Comparison of ENCODE assay signal across 9 cellular contexts in the genomic region with DNA sequence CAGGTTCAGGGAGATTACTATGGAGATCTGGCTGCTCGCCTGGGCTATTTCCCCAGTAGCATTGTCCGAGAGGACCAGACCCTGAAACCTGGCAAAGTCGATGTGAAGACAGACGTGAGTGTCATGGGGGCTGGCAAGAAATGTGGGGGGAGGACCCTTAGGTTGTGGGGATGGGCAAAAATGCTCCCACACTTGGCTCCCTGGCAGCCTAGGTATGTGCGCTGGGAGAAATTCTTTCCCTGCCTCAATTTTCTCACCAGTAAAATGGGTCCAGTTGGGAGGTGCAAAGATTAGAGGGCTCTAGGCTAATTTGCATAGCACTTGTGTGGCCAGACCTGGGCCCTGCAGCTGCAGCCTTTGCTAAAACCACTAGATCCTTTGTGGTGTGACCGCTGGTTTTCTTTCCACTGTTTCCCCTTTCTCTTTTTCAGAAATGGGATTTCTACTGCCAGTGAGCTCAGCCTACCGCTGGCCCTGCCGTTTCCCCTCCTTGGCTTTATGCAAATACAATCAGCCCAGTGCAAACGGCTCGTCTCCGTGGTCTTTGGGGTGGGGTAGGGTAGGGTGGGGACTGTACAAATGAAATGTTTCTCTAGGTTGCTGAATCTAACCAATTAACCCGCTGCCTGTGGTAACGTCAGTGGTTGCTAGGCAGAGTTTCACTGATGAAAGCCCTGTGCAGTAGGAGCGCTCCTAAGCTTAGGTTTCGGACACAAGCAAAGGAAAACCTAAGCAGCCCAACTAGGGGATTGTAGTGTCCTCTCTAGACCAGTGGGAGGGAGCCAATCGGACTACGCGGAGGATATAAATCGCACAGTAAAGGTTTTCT. TPM values are rescaled to one million over a fixed set of nuclear protein-coding genes. Genes with fewer than 3 reads are reported as not detected.
DNase-seq lines count a peak whose midpoint lies in the region; ATAC-seq, FAIRE-seq and TF ChIP-seq lines count a peak whose summit lies in the region.
"Had no signal": no experiment of that assay in that cellular context is flagged by ENCODE, and none has a peak within 500 bp of the region (broad histone marks: within the 10 kb centered on the region; RNA-seq: fewer than 3 reads in every experiment).

No MANE protein-coding gene starts in this region.

- TSS peak; percentile 80 for BruUV-seq in endothelial cell of umbilical vein (replicated peaks; lab: Mats Ljungman, UMichigan)

- peak overlapping the region; percentile 80 for H3K27ac ChIP-seq in endothelial cell of umbilical vein (ENCODE audit: insufficient read depth, low read depth, low read length)

- FAIRE-seq in HTR-8/SVneo (lab: Jason Lieb, UNC) (no peak), endothelial cell of umbilical vein (lab: Jason Lieb, UNC) (peak; percentile 21)

- POLR2A ChIA-PET in endothelial cell of umbilical vein (lab: Charles Lee), result interaction anchor here (0.8 to 2.8 kb wide), 7 partner anchors 19 to 175 kb away, joined by 3 to 23 read pairs (median 5); a partner anchor contains a TSS

- H3K4me1 ChIP-seq in endothelial cell of umbilical vein (ENCODE audit: control insufficient read depth, extremely low read depth, insufficient read depth, low read length), result peaks cover 17% of the 10 kb centered on the region

- ATAC-seq in GM21390 (IDR thresholded peaks at IDR 0.05; ENCODE audit: unreplicated experiment), result peak; percentile 59

- H4K20me1 ChIP-seq in endothelial cell of umbilical vein (replicated peaks; ENCODE audit: control insufficient read depth, extremely low read depth, insufficient read depth, low read length), result no peaks in the 10 kb centered on the region

- no peaks in the 10 kb centered on the region for H3K79me2 ChIP-seq in endothelial cell of umbilical vein (ENCODE audit: control insufficient read depth, insufficient read depth, low read length)

- no peaks in the 10 kb centered on the region for H3K36me3 ChIP-seq in endothelial cell of umbilical vein (ENCODE audit: control insufficient read depth in 2 of 2, extremely low read depth in 1 of 2, insufficient read depth in 2 of 2, low read length in 2 of 2)

- DNase-seq in CMK (ENCODE audit: low read depth) (peak; percentile 78), HTR-8/SVneo (ENCODE audit: insufficient read length, low spot score) (peak; percentile 88), NOMO-1 treated with dmso at 0.1 percent for 144 hours (lab: John Stamatoyannopoulos, UW; ENCODE audit: unreplicated experiment) (peak; percentile 98), endothelial cell of umbilical vein (ENCODE audit: low read depth, low spot score) (peak; percentile 97), midbrain (lab: John Stamatoyannopoulos, UW) (peak; percentile 93)
- DNase-seq in activated CD8-positive, alpha-beta memory T cell treated with anti-CD3 and anti-CD28 coated beads, Interleukin-2, amount 50 U/mL, for 24 hours (ENCODE audit: extremely low read depth), result peak; percentile 87
- peak; percentile 77 for DNase-seq in stimulated activated CD8-positive, alpha-beta memory T cell treated with anti-CD3 and anti-CD28 coated beads, Interleukin-2, amount 100 ng/mL, for 1 hour (ENCODE audit: low read depth in 2 of 2)

- H3K4me3 ChIP-seq in endothelial cell of umbilical vein (replicated peaks in 1 of 3; ENCODE audit: insufficient read depth in 1 of 3, low read depth in 1 of 3, low read length in 3 of 3), result peak overlapping the region; percentile 36 to 76 (median 44)

- no peaks in the 10 kb centered on the region for H3K9me3 ChIP-seq in endothelial cell of umbilical vein (replicated peaks; ENCODE audit: control insufficient read depth, insufficient read depth, low read length)

- no peaks in the 10 kb centered on the region for H3K9me1 ChIP-seq in endothelial cell of umbilical vein (replicated peaks; ENCODE audit: control insufficient read depth, extremely low read depth, insufficient read depth, low read length)

- peak; percentile 9 for TF ChIP-seq POLR2A in endothelial cell of umbilical vein (IDR thresholded peaks at IDR 0.05; ENCODE audit: low read depth, low read length)

- CTCF ChIA-PET in endothelial cell of umbilical vein (lab: Charles Lee), result interaction anchor here (0.6 to 3.5 kb wide), 12 partner anchors 11 to 142 kb away, joined by 3 to 39 read pairs (median 6); a partner anchor contains a TSS

- H3K4me2 ChIP-seq in endothelial cell of umbilical vein (ENCODE audit: insufficient read depth, low read length), result peak overlapping the region; percentile 94

- no peaks in the 10 kb centered on the region for H3K27me3 ChIP-seq in endothelial cell of umbilical vein (ENCODE audit: control insufficient read depth in 2 of 2, insufficient read depth in 2 of 2, low read length in 2 of 2)

- dilution Hi-C loops in endothelial cell of umbilical vein (cut with MboI; ENCODE audit: extremely low pct_ligation_motif_present, low sequenced_read_pairs), result no loop called here

- intact Hi-C loops in endothelial cell of umbilical vein (cut with micrococcal nuclease), result loop anchor here (1.0 kb wide), 1 partner anchor 29 kb away; no protein-coding TSS in a partner anchor

- no peak for TF ChIP-seq CTCF in endothelial cell of umbilical vein (IDR thresholded peaks at IDR 0.05; ENCODE audit: extremely low read depth in 1 of 2, insufficient read depth in 1 of 2, low read depth in 1 of 2, low read length in 2 of 2)

- peak overlapping the region; percentile 81 for H3K9ac ChIP-seq in endothelial cell of umbilical vein (replicated peaks; ENCODE audit: extremely low read depth, insufficient read depth, low read length)

- H2AFZ ChIP-seq in endothelial cell of umbilical vein (ENCODE audit: low read depth, low read length), result peak overlapping the region; percentile 72

TF ChIP-seq in endothelial cell of umbilical vein, 7 proteins besides CTCF, POLR2A, EP300 and RAD21:
- TF ChIP-seq POLR2AphosphoS5 (IDR thresholded peaks at IDR 0.05; ENCODE audit: insufficient read depth, low read depth, low read length) (no peak), EZH2 (IDR thresholded peaks at IDR 0.05; ENCODE audit: borderline replicate concordance, low read depth, low read length, severe bottlenecking) (no peak), FOS (IDR thresholded peaks at IDR 0.05; ENCODE audit: borderline replicate concordance, insufficient read depth, low read length) (no peak), JUN (IDR thresholded peaks at IDR 0.05; ENCODE audit: borderline replicate concordance, insufficient read depth, insufficient read length, low read depth) (no peak), MYC (IDR thresholded peaks at IDR 0.05; ENCODE audit: low read depth, low read length) (no peak), GATA2 (IDR thresholded peaks at IDR 0.05; ENCODE audit: insufficient read depth, insufficient read length, low read depth, low read length) (no peak)
- TF ChIP-seq, protein P1, sequence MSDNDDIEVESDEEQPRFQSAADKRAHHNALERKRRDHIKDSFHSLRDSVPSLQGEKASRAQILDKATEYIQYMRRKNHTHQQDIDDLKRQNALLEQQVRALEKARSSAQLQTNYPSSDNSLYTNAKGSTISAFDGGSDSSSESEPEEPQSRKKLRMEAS (IDR thresholded peaks at IDR 0.05; ENCODE audit: insufficient read depth, insufficient read length), result no peak

RNA-seq across cellular contexts. Expression of a gene that starts 0.9 kb away (rescaled TPM):
- 31.4 and 33.6 TPM in 2 replicates for total RNA-seq in endothelial cell of umbilical vein
- 61.0 and 65.8 TPM in 2 replicates for polyA plus RNA-seq in endothelial cell of umbilical vein
- 29.4 and 45.5 TPM in 2 replicates for polyA plus RNA-seq in endothelial cell of umbilical vein (2011; cell fraction: cytosol; rRNA removed)
- polyA plus RNA-seq in endothelial cell of umbilical vein (2011; cell fraction: nucleus; rRNA removed), result 49.5 and 51.2 TPM in 2 replicates
- 17.4 and 40.2 TPM in 2 replicates for polyA plus RNA-seq in endothelial cell of umbilical vein (2012)
- polyA minus RNA-seq in endothelial cell of umbilical vein, result 17.0 and 27.0 TPM in 2 replicates
- 1.5 TPM for polyA minus RNA-seq in endothelial cell of umbilical vein (2011; cell fraction: cytosol; rRNA and poly(A)+ RNA removed)
- 6.0 and 9.6 TPM in 2 replicates for polyA minus RNA-seq in endothelial cell of umbilical vein (2011; cell fraction: nucleus; rRNA and poly(A)+ RNA removed)

RNA-seq across cellular contexts. Expression of a gene that starts 1.9 kb away (rescaled TPM):
- total RNA-seq in endothelial cell of umbilical vein, result not detected in 2 replicates
- 0.32 TPM in 1 of 2 replicates, not detected in the other for polyA plus RNA-seq in endothelial cell of umbilical vein
- not detected in 2 replicates for polyA plus RNA-seq in endothelial cell of umbilical vein (2011; cell fraction: cytosol; rRNA removed)
- polyA plus RNA-seq in endothelial cell of umbilical vein (2011; cell fraction: nucleus; rRNA removed), result 0.77 and 0.84 TPM in 2 replicates
- not detected in 2 replicates for polyA plus RNA-seq in endothelial cell of umbilical vein (2012)
- polyA minus RNA-seq in endothelial cell of umbilical vein, result 2.5 TPM in 1 of 2 replicates, not detected in the other
- polyA minus RNA-seq in endothelial cell of umbilical vein (2011; cell fraction: cytosol; rRNA and poly(A)+ RNA removed), result not detected
- not detected in 2 replicates for polyA minus RNA-seq in endothelial cell of umbilical vein (2011; cell fraction: nucleus; rRNA and poly(A)+ RNA removed)
- total RNA-seq: subcutaneous adipose tissue had no signal

RNA-seq across cellular contexts. Expression of a gene that starts 21.8 kb away (rescaled TPM):
- total RNA-seq in endothelial cell of umbilical vein, result 147 and 152 TPM in 2 replicates
- polyA plus RNA-seq in endothelial cell of umbilical vein, result 118 and 124 TPM in 2 replicates
- polyA plus RNA-seq in endothelial cell of umbilical vein (2011; cell fraction: cytosol; rRNA removed), result 80.4 and 91.9 TPM in 2 replicates
- 123 and 143 TPM in 2 replicates for polyA plus RNA-seq in endothelial cell of umbilical vein (2011; cell fraction: nucleus; rRNA removed)
- 86.6 and 112 TPM in 2 replicates for polyA plus RNA-seq in endothelial cell of umbilical vein (2012)
- polyA minus RNA-seq in endothelial cell of umbilical vein, result 78.4 and 83.3 TPM in 2 replicates
- 43.2 TPM for polyA minus RNA-seq in endothelial cell of umbilical vein (2011; cell fraction: cytosol; rRNA and poly(A)+ RNA removed)
- 57.4 and 84.2 TPM in 2 replicates for polyA minus RNA-seq in endothelial cell of umbilical vein (2011; cell fraction: nucleus; rRNA and poly(A)+ RNA removed)

RNA-seq across cellular contexts. Expression of a gene that starts 26.2 kb away (rescaled TPM):
- 131 and 139 TPM in 2 replicates for total RNA-seq in endothelial cell of umbilical vein
- 84.6 and 109 TPM in 2 replicates for polyA plus RNA-seq in endothelial cell of umbilical vein
- 94.6 and 112 TPM in 2 replicates for polyA plus RNA-seq in endothelial cell of umbilical vein (2011; cell fraction: cytosol; rRNA removed)
- polyA plus RNA-seq in endothelial cell of umbilical vein (2011; cell fraction: nucleus; rRNA removed), result 126 and 180 TPM in 2 replicates
- polyA plus RNA-seq in endothelial cell of umbilical vein (2012), result 81.0 and 91.1 TPM in 2 replicates
- 192 and 213 TPM in 2 replicates for polyA minus RNA-seq in endothelial cell of umbilical vein
- polyA minus RNA-seq in endothelial cell of umbilical vein (2011; cell fraction: cytosol; rRNA and poly(A)+ RNA removed), result 179 TPM
- polyA minus RNA-seq in endothelial cell of umbilical vein (2011; cell fraction: nucleus; rRNA and poly(A)+ RNA removed), result 73.6 and 91.5 TPM in 2 replicates

RNA-seq across cellular contexts. Expression of a gene that starts 26.9 kb away (rescaled TPM):
- 7.7 and 9.1 TPM in 2 replicates for total RNA-seq in endothelial cell of umbilical vein
- 5.2 and 5.3 TPM in 2 replicates for polyA plus RNA-seq in endothelial cell of umbilical vein
- polyA plus RNA-seq in endothelial cell of umbilical vein (2011; cell fraction: cytosol; rRNA removed), result 3.5 and 3.9 TPM in 2 replicates
- 5.9 and 7.6 TPM in 2 replicates for polyA plus RNA-seq in endothelial cell of umbilical vein (2011; cell fraction: nucleus; rRNA removed)
- polyA plus RNA-seq in endothelial cell of umbilical vein (2012), result 3.6 and 4.4 TPM in 2 replicates
- 1.4 and 4.1 TPM in 2 replicates for polyA minus RNA-seq in endothelial cell of umbilical vein
- polyA minus RNA-seq in endothelial cell of umbilical vein (2011; cell fraction: cytosol; rRNA and poly(A)+ RNA removed), result 7.4 TPM
- 1.7 and 1.8 TPM in 2 replicates for polyA minus RNA-seq in endothelial cell of umbilical vein (2011; cell fraction: nucleus; rRNA and poly(A)+ RNA removed)

Comparison
In these comparisons a context has a peak if more than half of its experiments do, and no peak if none do; other contexts are left out.
1. Peak in every context shown above with its lines: DNase-seq, ATAC-seq, H3K4me3 ChIP-seq and H3K27ac ChIP-seq.